ENCODE assay signal across 1 cellular context in the genomic region with DNA sequence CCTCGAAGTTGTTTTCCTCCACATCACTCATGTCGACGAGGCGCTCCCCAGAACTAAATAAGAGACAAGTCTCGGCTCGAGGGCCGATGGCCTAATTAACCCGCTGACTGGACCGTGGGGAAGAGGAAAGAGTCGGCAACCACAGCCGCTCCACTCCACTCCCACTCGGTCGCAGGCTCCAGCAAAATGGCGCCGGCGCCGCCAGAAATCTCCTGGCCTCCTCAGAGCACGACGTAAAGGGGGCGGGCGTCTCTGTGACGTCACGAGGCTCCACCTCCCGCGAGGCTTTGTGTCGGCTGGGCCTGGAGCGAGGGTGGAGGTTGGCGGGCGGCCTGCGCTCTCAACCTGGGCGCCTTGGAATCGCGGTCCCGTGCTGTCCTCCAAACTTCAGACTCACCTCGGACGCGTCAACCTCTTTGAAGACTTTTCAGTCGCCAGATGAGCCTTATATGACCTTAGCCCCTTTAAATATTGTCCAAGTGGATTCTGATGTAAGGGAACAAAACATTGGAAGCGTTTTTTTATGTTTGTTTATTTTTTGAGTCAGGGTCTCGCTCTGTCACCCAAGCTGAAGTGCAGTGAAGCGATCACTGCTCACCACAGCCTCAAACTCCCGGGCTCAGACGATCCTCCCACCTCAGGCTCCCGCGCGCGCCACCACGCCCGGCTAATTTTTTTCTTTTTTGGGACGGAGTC.
A peak's percentile ranks its signal among the peaks of the same experiment; 100 is the strongest.
TF ChIP-seq lines count a peak whose summit lies in the region.

A gene (minus strand): TSS at position 188 of the 696 bp plus-strand sequence. CDS start 157 bp downstream, at position 31.

TF ChIP-seq in WTC11, 78 proteins besides CTCF, POLR2A, EP300 and RAD21 (continued from another document):
- TF ChIP-seq, protein P1, sequence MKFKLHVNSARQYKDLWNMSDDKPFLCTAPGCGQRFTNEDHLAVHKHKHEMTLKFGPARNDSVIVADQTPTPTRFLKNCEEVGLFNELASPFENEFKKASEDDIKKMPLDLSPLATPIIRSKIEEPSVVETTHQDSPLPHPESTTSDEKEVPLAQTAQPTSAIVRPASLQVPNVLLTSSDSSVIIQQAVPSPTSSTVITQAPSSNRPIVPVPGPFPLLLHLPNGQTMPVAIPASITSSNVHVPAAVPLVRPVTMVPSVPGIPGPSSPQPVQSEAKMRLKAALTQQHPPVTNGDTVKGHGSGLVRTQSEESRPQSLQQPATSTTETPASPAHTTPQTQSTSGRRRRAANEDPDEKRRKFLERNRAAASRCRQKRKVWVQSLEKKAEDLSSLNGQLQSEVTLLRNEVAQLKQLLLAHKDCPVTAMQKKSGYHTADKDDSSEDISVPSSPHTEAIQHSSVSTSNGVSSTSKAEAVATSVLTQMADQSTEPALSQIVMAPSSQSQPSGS (CRISPR knock-in tag; IDR thresholded peaks at IDR 0.05; ENCODE audit: borderline replicate concordance, low read depth): no peak
- no peak for TF ChIP-seq OVOL2 (CRISPR knock-in tag; IDR thresholded peaks at IDR 0.05; ENCODE audit: borderline replicate concordance)
- TF ChIP-seq FOXJ3 (CRISPR knock-in tag; IDR thresholded peaks at IDR 0.05; ENCODE audit: borderline replicate concordance): no peak
- TF ChIP-seq, protein P2, sequence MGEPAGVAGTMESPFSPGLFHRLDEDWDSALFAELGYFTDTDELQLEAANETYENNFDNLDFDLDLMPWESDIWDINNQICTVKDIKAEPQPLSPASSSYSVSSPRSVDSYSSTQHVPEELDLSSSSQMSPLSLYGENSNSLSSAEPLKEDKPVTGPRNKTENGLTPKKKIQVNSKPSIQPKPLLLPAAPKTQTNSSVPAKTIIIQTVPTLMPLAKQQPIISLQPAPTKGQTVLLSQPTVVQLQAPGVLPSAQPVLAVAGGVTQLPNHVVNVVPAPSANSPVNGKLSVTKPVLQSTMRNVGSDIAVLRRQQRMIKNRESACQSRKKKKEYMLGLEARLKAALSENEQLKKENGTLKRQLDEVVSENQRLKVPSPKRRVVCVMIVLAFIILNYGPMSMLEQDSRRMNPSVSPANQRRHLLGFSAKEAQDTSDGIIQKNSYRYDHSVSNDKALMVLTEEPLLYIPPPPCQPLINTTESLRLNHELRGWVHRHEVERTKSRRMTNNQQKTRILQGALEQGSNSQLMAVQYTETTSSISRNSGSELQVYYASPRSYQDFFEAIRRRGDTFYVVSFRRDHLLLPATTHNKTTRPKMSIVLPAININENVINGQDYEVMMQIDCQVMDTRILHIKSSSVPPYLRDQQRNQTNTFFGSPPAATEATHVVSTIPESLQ (CRISPR knock-in tag; IDR thresholded peaks at IDR 0.05): no peak
- TF ChIP-seq, protein P3, sequence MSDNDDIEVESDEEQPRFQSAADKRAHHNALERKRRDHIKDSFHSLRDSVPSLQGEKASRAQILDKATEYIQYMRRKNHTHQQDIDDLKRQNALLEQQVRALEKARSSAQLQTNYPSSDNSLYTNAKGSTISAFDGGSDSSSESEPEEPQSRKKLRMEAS (CRISPR knock-in tag; IDR thresholded peaks at IDR 0.05): peak; percentile 64
- TF ChIP-seq ATF1 (CRISPR knock-in tag; IDR thresholded peaks at IDR 0.05): no peak
- no peak for TF ChIP-seq SMAD4 (CRISPR knock-in tag; IDR thresholded peaks at IDR 0.05)
